ENCODE assay signal across 18 cellular contexts in the genomic region with DNA sequence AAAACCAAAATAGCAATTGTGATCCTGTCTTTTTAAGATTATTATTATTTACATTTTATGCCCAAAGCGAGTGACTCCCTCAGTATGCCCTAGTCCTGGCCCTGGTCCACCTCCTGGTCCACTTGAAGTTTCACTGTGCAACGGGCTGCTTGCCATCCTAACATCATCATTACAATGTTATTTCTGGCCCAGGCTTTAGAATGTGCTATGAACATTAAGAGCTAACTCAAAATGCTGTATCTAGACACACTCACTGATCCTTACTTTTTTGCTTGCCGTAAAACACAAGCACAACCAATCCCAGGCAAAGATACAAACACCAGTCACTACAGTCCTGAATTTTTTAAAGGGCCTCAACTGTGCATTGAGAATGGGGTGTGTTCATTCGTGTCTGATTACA. TPM values are rescaled to one million over a fixed set of nuclear protein-coding genes. Genes with fewer than 3 reads are reported as not detected.
A peak's percentile ranks its signal among the peaks of the same experiment; 100 is the strongest.
DNase-seq lines count a peak whose midpoint lies in the region; ATAC-seq and TF ChIP-seq lines count a peak whose summit lies in the region.
"Had no signal": no experiment of that assay in that cellular context is flagged by ENCODE, and none has a peak within 500 bp of the region (broad histone marks: within the 10 kb centered on the region; RNA-seq: fewer than 3 reads in every experiment).

No MANE protein-coding gene starts in this region.

- H3K4me3 ChIP-seq in adipocyte (ENCODE audit: low read length) (no peak overlapping the region), fibroblast of mammary gland (ENCODE audit: control insufficient read depth, low read depth, low read length) (no peak overlapping the region), lung (no peak overlapping the region), upper lobe of right lung (no peak overlapping the region)

- H3K27me3 ChIP-seq in adipocyte (replicated peaks; ENCODE audit: control insufficient read depth, insufficient read depth, low read length), result no peaks in the 10 kb centered on the region
- H3K27me3 ChIP-seq in lung (ENCODE audit: control insufficient read depth, insufficient read depth), result no peaks in the 10 kb centered on the region
- H3K27me3 ChIP-seq in upper lobe of right lung, result no peaks in the 10 kb centered on the region

- ATAC-seq in lung (ENCODE audit: insufficient read depth, low FRiP score) (no peak), upper lobe of right lung (peak; percentile 50), HG02623 (IDR thresholded peaks at IDR 0.05; ENCODE audit: unreplicated experiment) (no peak)
- ATAC-seq: activated naive CD8-positive, alpha-beta T cell treated with anti-CD3 and anti-CD28 coated beads, Interleukin-2, amount 50 U/mL, for 24 hours; T-helper 17 cell had no signal

- H3K9me3 ChIP-seq in adipocyte (ENCODE audit: control insufficient read depth, low read length), result no peaks in the 10 kb centered on the region
- no peaks in the 10 kb centered on the region for H3K9me3 ChIP-seq in lung (ENCODE audit: control insufficient read depth in 2 of 2, insufficient read depth in 1 of 2, low read length in 1 of 2)
- H3K9me3 ChIP-seq in upper lobe of right lung, result no peaks in the 10 kb centered on the region

- DNase-seq in adipocyte (ENCODE audit: low read depth), result peak; percentile 56
- DNase-seq in fibroblast of mammary gland (ENCODE audit: low read depth), result peak; percentile 35
- DNase-seq in lung (ENCODE audit: low spot score), result peak; percentile 60
- DNase-seq in upper lobe of right lung, result no peak
- DNase-seq in RKO (ENCODE audit: low spot score), result no peak
- no peak for DNase-seq in KBM-7
- DNase-seq: activated CD4-positive, alpha-beta T cell treated with anti-CD3 and anti-CD28 coated beads for 1 hour; activated naive CD8-positive, alpha-beta T cell treated with anti-CD3 and anti-CD28 coated beads, Interleukin-2, amount 50 U/mL, for 24 hours; CD4-positive, alpha-beta memory T cell; cortex of kidney; foreskin melanocyte; NCI-H1694 treated with DMSO at 0.1 percent for 48 hours; NCI-H69; posterior cingulate gyrus; stimulated activated CD8-positive, alpha-beta memory T cell treated with anti-CD3 and anti-CD28 coated beads, Interleukin-4, amount 100 ng/mL, for 48 hours; T-helper 17 cell had no signal

- in situ Hi-C loops in KBM-7 (cut with MboI; ENCODE audit: low pct_unique_long_range_greater_than_20kb, low sequenced_read_pairs), result no loop called here

- intact Hi-C loops in upper lobe of right lung (cut with DNase I), result no loop called here

- WGBS in lung, 2 donors, result 69 to 86% methylated on average over 4 of the region's 4 CpGs

- no peak for TF ChIP-seq CTCF in fibroblast of mammary gland (conservative IDR thresholded peaks at IDR 0.05; ENCODE audit: control insufficient read depth, insufficient read depth, low read depth, low read length)
- no peak for TF ChIP-seq CTCF in lung (IDR thresholded peaks at IDR 0.05; ENCODE audit: control extremely low read depth, extremely low read depth)
- TF ChIP-seq CTCF in upper lobe of right lung (IDR thresholded peaks at IDR 0.05), result no peak

- H3K27ac ChIP-seq in lung (ENCODE audit: low read depth in 1 of 2, low read length in 1 of 2) (peak overlapping the region in 1 of 2 donors; percentile 89), upper lobe of right lung (no peak overlapping the region)
- H3K27ac ChIP-seq: RWPE1 had no signal

- peaks cover 7% of the 10 kb centered on the region for H3K4me1 ChIP-seq in adipocyte (ENCODE audit: control insufficient read depth, insufficient read depth, low read length)
- peaks cover 7 to 23% of the 10 kb centered on the region in 2 donors for H3K4me1 ChIP-seq in lung (ENCODE audit: control insufficient read depth in 2 of 2, insufficient read depth in 2 of 2, low read length in 2 of 2)
- H3K4me1 ChIP-seq in upper lobe of right lung, result peaks cover 27% of the 10 kb centered on the region

- H3K36me3 ChIP-seq in adipocyte (ENCODE audit: control insufficient read depth, insufficient read depth, low read length, severe bottlenecking) (peaks cover 4% of the 10 kb centered on the region), lung (ENCODE audit: control insufficient read depth in 2 of 2, insufficient read depth in 2 of 2, low read length in 2 of 2) (peaks cover 0 to 4% of the 10 kb centered on the region in 2 donors), upper lobe of right lung (no peaks in the 10 kb centered on the region)

- H3K9ac ChIP-seq in adipocyte (ENCODE audit: low read length), result no peak overlapping the region

RNA-seq across cellular contexts. Expression of gene RHOBTB1, which starts 38.4 kb away (rescaled TPM):
- total RNA-seq in lung (10 to 100 TPM; 10.9 to 27.2 TPM), upper lobe of right lung (14.5 TPM)
- 1 to 10 TPM; 4.8 to 5.1 TPM for polyA plus RNA-seq in lung
- polyA plus RNA-seq: CD4-positive, alpha-beta memory T cell had no signal

Comparison
In these comparisons a context has a peak if more than half of its experiments do, and no peak if none do; other contexts are left out.
1. DNase-seq: peak in adipocyte (single experiment), fibroblast of mammary gland (single experiment) and lung (single experiment); none in upper lobe of right lung (single experiment), RKO (single experiment) and KBM-7 (single experiment).